In the genomic region with DNA sequence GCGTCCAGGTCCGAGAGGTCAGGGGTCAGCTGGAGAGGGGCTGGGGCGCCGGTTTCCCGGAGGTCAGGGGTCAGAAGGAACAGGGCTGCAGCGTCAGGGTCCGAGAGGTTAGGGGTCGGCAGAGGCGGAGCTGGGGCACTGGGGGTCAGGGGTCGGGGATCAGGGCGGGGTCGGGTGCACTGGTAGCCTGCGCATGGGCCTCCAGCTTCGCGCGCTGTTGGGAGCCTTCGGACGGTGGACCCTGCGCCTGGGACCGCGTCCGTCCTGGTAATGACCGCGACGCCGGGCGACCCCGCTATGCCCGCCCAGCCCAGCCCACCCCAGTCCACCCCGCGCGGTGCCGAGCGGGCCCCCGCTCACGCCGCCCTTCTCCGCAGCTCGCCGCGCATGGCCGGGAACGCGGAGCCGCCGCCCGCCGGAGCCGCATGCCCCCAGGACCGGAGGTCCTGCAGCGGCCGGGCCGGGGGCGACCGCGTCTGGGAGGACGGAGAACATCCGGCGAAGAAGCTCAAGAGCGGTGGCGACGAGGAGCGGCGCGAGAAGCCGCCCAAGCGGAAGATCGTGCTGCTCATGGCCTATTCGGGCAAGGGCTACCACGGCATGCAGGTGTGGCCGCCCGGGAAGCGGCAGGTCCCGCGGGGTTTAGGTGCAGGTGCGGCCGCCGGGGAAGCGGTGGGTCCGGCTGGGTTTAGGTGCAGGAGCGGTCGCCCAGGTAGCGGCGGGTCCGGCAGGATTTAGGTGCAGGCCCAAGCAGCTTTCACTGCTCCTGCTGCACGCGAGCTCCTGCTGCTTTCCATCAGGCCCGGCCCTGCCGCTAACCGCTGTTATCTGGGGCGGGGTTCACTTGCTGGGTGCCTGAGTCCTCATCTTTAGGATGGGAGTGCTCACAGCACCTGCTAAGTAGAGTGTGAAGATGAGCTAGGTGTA, we compare ENCODE assay signal across 1 cellular context.
TF ChIP-seq lines count a peak whose summit lies in the region.

No MANE protein-coding gene starts in this region.

TF ChIP-seq in HepG2, 621 proteins besides CTCF, POLR2A, EP300 and RAD21 (continued from another document and continues in another):
- TF ChIP-seq, protein P1, sequence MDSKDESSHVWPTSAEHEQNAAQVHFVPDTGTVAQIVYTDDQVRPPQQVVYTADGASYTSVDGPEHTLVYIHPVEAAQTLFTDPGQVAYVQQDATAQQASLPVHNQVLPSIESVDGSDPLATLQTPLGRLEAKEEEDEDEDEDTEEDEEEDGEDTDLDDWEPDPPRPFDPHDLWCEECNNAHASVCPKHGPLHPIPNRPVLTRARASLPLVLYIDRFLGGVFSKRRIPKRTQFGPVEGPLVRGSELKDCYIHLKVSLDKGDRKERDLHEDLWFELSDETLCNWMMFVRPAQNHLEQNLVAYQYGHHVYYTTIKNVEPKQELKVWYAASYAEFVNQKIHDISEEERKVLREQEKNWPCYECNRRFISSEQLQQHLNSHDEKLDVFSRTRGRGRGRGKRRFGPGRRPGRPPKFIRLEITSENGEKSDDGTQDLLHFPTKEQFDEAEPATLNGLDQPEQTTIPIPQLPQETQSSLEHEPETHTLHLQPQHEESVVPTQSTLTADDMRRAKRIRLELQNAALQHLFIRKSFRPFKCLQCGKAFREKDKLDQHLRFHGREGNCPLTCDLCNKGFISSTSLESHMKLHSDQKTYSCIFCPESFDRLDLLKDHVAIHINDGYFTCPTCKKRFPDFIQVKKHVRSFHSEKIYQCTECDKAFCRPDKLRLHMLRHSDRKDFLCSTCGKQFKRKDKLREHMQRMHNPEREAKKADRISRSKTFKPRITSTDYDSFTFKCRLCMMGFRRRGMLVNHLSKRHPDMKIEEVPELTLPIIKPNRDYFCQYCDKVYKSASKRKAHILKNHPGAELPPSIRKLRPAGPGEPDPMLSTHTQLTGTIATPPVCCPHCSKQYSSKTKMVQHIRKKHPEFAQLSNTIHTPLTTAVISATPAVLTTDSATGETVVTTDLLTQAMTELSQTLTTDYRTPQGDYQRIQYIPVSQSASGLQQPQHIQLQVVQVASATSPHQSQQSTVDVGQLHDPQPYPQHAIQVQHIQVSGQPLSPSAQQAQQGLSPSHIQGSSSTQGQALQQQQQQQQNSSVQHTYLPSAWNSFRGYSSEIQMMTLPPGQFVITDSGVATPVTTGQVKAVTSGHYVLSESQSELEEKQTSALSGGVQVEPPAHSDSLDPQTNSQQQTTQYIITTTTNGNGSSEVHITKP (CRISPR knock-in tag; IDR thresholded peaks at IDR 0.05; ENCODE audit: low read depth) = no peak
- TF ChIP-seq GLI4 (CRISPR knock-in tag; IDR thresholded peaks at IDR 0.05; ENCODE audit: borderline replicate concordance) = 0 out of 2 replicates have a peak, but pooled peaks have one; percentile 42
- no peak for TF ChIP-seq TP53 (CRISPR knock-in tag; conservative IDR thresholded peaks at IDR 0.05)
- TF ChIP-seq, protein P2, sequence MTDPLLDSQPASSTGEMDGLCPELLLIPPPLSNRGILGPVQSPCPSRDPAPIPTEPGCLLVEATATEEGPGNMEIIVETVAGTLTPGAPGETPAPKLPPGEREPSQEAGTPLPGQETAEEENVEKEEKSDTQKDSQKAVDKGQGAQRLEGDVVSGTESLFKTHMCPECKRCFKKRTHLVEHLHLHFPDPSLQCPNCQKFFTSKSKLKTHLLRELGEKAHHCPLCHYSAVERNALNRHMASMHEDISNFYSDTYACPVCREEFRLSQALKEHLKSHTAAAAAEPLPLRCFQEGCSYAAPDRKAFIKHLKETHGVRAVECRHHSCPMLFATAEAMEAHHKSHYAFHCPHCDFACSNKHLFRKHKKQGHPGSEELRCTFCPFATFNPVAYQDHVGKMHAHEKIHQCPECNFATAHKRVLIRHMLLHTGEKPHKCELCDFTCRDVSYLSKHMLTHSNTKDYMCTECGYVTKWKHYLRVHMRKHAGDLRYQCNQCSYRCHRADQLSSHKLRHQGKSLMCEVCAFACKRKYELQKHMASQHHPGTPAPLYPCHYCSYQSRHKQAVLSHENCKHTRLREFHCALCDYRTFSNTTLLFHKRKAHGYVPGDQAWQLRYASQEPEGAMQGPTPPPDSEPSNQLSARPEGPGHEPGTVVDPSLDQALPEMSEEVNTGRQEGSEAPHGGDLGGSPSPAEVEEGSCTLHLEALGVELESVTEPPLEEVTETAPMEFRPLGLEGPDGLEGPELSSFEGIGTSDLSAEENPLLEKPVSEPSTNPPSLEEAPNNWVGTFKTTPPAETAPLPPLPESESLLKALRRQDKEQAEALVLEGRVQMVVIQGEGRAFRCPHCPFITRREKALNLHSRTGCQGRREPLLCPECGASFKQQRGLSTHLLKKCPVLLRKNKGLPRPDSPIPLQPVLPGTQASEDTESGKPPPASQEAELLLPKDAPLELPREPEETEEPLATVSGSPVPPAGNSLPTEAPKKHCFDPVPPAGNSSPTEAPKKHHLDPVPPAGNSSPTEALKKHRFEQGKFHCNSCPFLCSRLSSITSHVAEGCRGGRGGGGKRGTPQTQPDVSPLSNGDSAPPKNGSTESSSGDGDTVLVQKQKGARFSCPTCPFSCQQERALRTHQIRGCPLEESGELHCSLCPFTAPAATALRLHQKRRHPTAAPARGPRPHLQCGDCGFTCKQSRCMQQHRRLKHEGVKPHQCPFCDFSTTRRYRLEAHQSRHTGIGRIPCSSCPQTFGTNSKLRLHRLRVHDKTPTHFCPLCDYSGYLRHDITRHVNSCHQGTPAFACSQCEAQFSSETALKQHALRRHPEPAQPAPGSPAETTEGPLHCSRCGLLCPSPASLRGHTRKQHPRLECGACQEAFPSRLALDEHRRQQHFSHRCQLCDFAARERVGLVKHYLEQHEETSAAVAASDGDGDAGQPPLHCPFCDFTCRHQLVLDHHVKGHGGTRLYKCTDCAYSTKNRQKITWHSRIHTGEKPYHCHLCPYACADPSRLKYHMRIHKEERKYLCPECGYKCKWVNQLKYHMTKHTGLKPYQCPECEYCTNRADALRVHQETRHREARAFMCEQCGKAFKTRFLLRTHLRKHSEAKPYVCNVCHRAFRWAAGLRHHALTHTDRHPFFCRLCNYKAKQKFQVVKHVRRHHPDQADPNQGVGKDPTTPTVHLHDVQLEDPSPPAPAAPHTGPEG (CRISPR knock-in tag; IDR thresholded peaks at IDR 0.05) = no peak
- no peak for TF ChIP-seq KAT8 (CRISPR knock-in tag; IDR thresholded peaks at IDR 0.05)
- TF ChIP-seq TMF1 (CRISPR knock-in tag; IDR thresholded peaks at IDR 0.05; ENCODE audit: low read depth) = no peak
- TF ChIP-seq, protein P3, sequence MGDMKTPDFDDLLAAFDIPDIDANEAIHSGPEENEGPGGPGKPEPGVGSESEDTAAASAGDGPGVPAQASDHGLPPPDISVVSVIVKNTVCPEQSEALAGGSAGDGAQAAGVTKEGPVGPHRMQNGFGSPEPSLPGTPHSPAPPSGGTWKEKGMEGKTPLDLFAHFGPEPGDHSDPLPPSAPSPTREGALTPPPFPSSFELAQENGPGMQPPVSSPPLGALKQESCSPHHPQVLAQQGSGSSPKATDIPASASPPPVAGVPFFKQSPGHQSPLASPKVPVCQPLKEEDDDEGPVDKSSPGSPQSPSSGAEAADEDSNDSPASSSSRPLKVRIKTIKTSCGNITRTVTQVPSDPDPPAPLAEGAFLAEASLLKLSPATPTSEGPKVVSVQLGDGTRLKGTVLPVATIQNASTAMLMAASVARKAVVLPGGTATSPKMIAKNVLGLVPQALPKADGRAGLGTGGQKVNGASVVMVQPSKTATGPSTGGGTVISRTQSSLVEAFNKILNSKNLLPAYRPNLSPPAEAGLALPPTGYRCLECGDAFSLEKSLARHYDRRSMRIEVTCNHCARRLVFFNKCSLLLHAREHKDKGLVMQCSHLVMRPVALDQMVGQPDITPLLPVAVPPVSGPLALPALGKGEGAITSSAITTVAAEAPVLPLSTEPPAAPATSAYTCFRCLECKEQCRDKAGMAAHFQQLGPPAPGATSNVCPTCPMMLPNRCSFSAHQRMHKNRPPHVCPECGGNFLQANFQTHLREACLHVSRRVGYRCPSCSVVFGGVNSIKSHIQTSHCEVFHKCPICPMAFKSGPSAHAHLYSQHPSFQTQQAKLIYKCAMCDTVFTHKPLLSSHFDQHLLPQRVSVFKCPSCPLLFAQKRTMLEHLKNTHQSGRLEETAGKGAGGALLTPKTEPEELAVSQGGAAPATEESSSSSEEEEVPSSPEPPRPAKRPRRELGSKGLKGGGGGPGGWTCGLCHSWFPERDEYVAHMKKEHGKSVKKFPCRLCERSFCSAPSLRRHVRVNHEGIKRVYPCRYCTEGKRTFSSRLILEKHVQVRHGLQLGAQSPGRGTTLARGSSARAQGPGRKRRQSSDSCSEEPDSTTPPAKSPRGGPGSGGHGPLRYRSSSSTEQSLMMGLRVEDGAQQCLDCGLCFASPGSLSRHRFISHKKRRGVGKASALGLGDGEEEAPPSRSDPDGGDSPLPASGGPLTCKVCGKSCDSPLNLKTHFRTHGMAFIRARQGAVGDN (CRISPR knock-in tag; IDR thresholded peaks at IDR 0.05) = 0 out of 2 replicates have a peak, but pooled peaks have one; percentile 7
- TF ChIP-seq ZBTB33 (CRISPR knock-in tag; IDR thresholded peaks at IDR 0.05) = no peak
- no peak for TF ChIP-seq ZNF749 (CRISPR knock-in tag; IDR thresholded peaks at IDR 0.05; ENCODE audit: borderline replicate concordance)
- peak; percentile 45; the same call in 1 of the 2 replicates for TF ChIP-seq PHF8 (CRISPR knock-in tag; IDR thresholded peaks at IDR 0.05)
- TF ChIP-seq ZNF44 (CRISPR knock-in tag; IDR thresholded peaks at IDR 0.05) = no peak
- TF ChIP-seq KDM2A (CRISPR knock-in tag; IDR thresholded peaks at IDR 0.05; ENCODE audit: borderline replicate concordance, low read depth) = peak; percentile 75; the same call in 1 of the 2 replicates
- TF ChIP-seq NCOA2 (CRISPR knock-in tag; IDR thresholded peaks at IDR 0.05) = 0 out of 2 replicates have a peak, but pooled peaks have one; percentile 3
- no peak; the same call in 1 of the 2 replicates for TF ChIP-seq TBX2 (CRISPR knock-in tag; IDR thresholded peaks at IDR 0.05; ENCODE audit: borderline replicate concordance)
- no peak for TF ChIP-seq PHB2 (IDR thresholded peaks at IDR 0.05; ENCODE audit: partially characterized antibody)
- TF ChIP-seq ZFY (CRISPR knock-in tag; IDR thresholded peaks at IDR 0.05) = peak; percentile 65
- TF ChIP-seq TAF15 (IDR thresholded peaks at IDR 0.05; ENCODE audit: low read depth, low read length, poor library complexity, severe bottlenecking) = peak; percentile 50
- no peak for TF ChIP-seq ZNF768 (CRISPR knock-in tag; IDR thresholded peaks at IDR 0.05)
- TF ChIP-seq ELF1 (CRISPR knock-in tag; IDR thresholded peaks at IDR 0.05) = no peak
- TF ChIP-seq HMGA1 (CRISPR knock-in tag; conservative IDR thresholded peaks at IDR 0.05) = no peak
- TF ChIP-seq ZFX (CRISPR knock-in tag; IDR thresholded peaks at IDR 0.05; ENCODE audit: low read depth) = peak; percentile 70
- no peak for TF ChIP-seq ZNF138 (CRISPR knock-in tag; IDR thresholded peaks at IDR 0.05; ENCODE audit: low read depth)
- TF ChIP-seq CREB3 (CRISPR knock-in tag; IDR thresholded peaks at IDR 0.05) = no peak
- no peak for TF ChIP-seq ZNF225 (CRISPR knock-in tag; IDR thresholded peaks at IDR 0.05)
- no peak for TF ChIP-seq NFIC (IDR thresholded peaks at IDR 0.05; ENCODE audit: low read length)
